ENCODE assay signal across 16 cellular contexts in genomic region chr20:31673435-31673834, GRCh38. TPM values are rescaled to one million over a fixed set of nuclear protein-coding genes. Genes with fewer than 3 reads are reported as not detected.
DNase-seq lines count a peak whose midpoint lies in the region; ATAC-seq, FAIRE-seq and TF ChIP-seq lines count a peak whose summit lies in the region.
"Had no signal": no experiment of that assay in that cellular context is flagged by ENCODE, and none has a peak within 500 bp of the region (broad histone marks: within the 10 kb centered on the region; RNA-seq: fewer than 3 reads in every experiment).

No MANE protein-coding gene starts in this region.

- no peak for ATAC-seq in gastroesophageal sphincter
- no peak for ATAC-seq in HG02884 (IDR thresholded peaks at IDR 0.05; ENCODE audit: unreplicated experiment)

- H3K4me1 ChIP-seq in gastroesophageal sphincter (peaks cover 14 to 98% (median 48%) of the 10 kb centered on the region in 3 donors), thyroid gland (peaks cover 82 to 99% of the 10 kb centered on the region in 2 donors)

- no peak overlapping the region for H3K4me3 Mint-ChIP-seq in activated naive CD4-positive, alpha-beta T cell treated with anti-CD3 and anti-CD28 coated beads for 36 hours
- H3K4me3 Mint-ChIP-seq in activated CD4-positive, alpha-beta memory T cell treated with anti-CD3 and anti-CD28 coated beads for 36 hours, result no peak overlapping the region
- H3K4me3 Mint-ChIP-seq: neural crest cell had no signal

- TF ChIP-seq POLR2A in gastroesophageal sphincter (IDR thresholded peaks at IDR 0.05) (no peak), thyroid gland (IDR thresholded peaks at IDR 0.05) (no peak)

- H3K27me3 ChIP-seq in gastroesophageal sphincter (no peaks in the 10 kb centered on the region), thyroid gland (no peaks in the 10 kb centered on the region)
- H3K27me3 ChIP-seq: adrenal gland had no signal

- no peaks in the 10 kb centered on the region for H3K9me3 ChIP-seq in gastroesophageal sphincter
- no peaks in the 10 kb centered on the region for H3K9me3 ChIP-seq in thyroid gland
- H3K9me3 ChIP-seq: adrenal gland had no signal

- H3K27me3 Mint-ChIP-seq in activated naive CD4-positive, alpha-beta T cell treated with anti-CD3 and anti-CD28 coated beads for 36 hours (ENCODE audit: low read depth), result no peaks in the 10 kb centered on the region
- no peaks in the 10 kb centered on the region for H3K27me3 Mint-ChIP-seq in activated CD4-positive, alpha-beta memory T cell treated with anti-CD3 and anti-CD28 coated beads for 36 hours

- H3K4me3 ChIP-seq in gastroesophageal sphincter, result no peak overlapping the region
- no peak overlapping the region for H3K4me3 ChIP-seq in thyroid gland (replicated peaks in 1 of 3)
- H3K4me3 ChIP-seq: adrenal gland had no signal

- CTCF ChIA-PET in activated naive CD4-positive, alpha-beta T cell treated with anti-CD3 and anti-CD28 coated beads for 36 hours (lab: Charles Lee), result interaction anchor here (1.1 to 8.6 kb wide), 5 partner anchors 10 to 48 kb away, joined by 3 to 103 read pairs (median 4); partner anchors contain the start of gene BCL2L1
- CTCF ChIA-PET in activated CD4-positive, alpha-beta memory T cell treated with anti-CD3 and anti-CD28 coated beads for 36 hours (lab: Charles Lee), result interaction anchor here (1.3 to 6.2 kb wide), 4 partner anchors 9 to 49 kb away, joined by 4 to 75 read pairs (median 22); partner anchors contain the start of gene BCL2L1

- peaks cover 74% of the 10 kb centered on the region for H3K4me1 Mint-ChIP-seq in activated naive CD4-positive, alpha-beta T cell treated with anti-CD3 and anti-CD28 coated beads for 36 hours (ENCODE audit: low read depth)
- peaks cover 71% of the 10 kb centered on the region for H3K4me1 Mint-ChIP-seq in activated CD4-positive, alpha-beta memory T cell treated with anti-CD3 and anti-CD28 coated beads for 36 hours (ENCODE audit: low read depth)

- H3K36me3 ChIP-seq in gastroesophageal sphincter (peaks cover 0 to 16% of the 10 kb centered on the region in 2 donors), thyroid gland (no peaks in the 10 kb centered on the region)
- H3K36me3 ChIP-seq: adrenal gland had no signal

- H3K36me3 Mint-ChIP-seq in activated naive CD4-positive, alpha-beta T cell treated with anti-CD3 and anti-CD28 coated beads for 36 hours (ENCODE audit: low read depth), result peaks cover 60% of the 10 kb centered on the region
- peaks cover 59% of the 10 kb centered on the region for H3K36me3 Mint-ChIP-seq in activated CD4-positive, alpha-beta memory T cell treated with anti-CD3 and anti-CD28 coated beads for 36 hours

- DNase-seq in activated naive CD4-positive, alpha-beta T cell treated with anti-CD3 and anti-CD28 coated beads for 36 hours, result no peak
- no peak for DNase-seq in activated naive CD4-positive, alpha-beta T cell (lab: John Stamatoyannopoulos, UW)
- no peak for DNase-seq in activated CD4-positive, alpha-beta memory T cell treated with anti-CD3 and anti-CD28 coated beads for 36 hours
- DNase-seq in thyroid gland (no peak), frontal cortex (ENCODE audit: low spot score in 2 of 2) (no peak), NCI-H1417 treated with DMSO at 0.1 percent for 48 hours (lab: John Stamatoyannopoulos, UW) (no peak)
- DNase-seq: adrenal gland, kidney glomerular epithelial cell, small intestine, SW 1271 had no signal

- POLR2A ChIA-PET in activated CD4-positive, alpha-beta memory T cell treated with anti-CD3 and anti-CD28 coated beads for 36 hours (lab: Charles Lee), result interaction anchor here (0.7 to 2.7 kb wide), 2 partner anchors 12 to 49 kb away, joined by 3 to 30 read pairs; partner anchors contain the start of gene BCL2L1

- TF ChIP-seq EP300 in gastroesophageal sphincter (IDR thresholded peaks at IDR 0.05), result no peak

- no peak for TF ChIP-seq CTCF in gastroesophageal sphincter (IDR thresholded peaks at IDR 0.05)
- TF ChIP-seq CTCF in thyroid gland (IDR thresholded peaks at IDR 0.05), result no peak

- intact Hi-C loops in activated naive CD4-positive, alpha-beta T cell treated with anti-CD3 and anti-CD28 coated beads for 36 hours (cut with micrococcal nuclease), result no loop called here
- intact Hi-C loops in activated CD4-positive, alpha-beta memory T cell treated with anti-CD3 and anti-CD28 coated beads for 36 hours (cut with micrococcal nuclease), result no loop called here
- intact Hi-C loops in thyroid gland (cut with DNase I), result no loop called here

- peak overlapping the region; percentile 97 for H3K27ac Mint-ChIP-seq in activated naive CD4-positive, alpha-beta T cell treated with anti-CD3 and anti-CD28 coated beads for 36 hours
- H3K27ac Mint-ChIP-seq in activated CD4-positive, alpha-beta memory T cell treated with anti-CD3 and anti-CD28 coated beads for 36 hours, result peak overlapping the region; percentile 92

- peak overlapping the region in 3 of 4 donors; percentile 44 to 88 (median 71) for H3K27ac ChIP-seq in gastroesophageal sphincter
- peak overlapping the region; percentile 79 to 90 (median 80) for H3K27ac ChIP-seq in thyroid gland

- H3K9me3 Mint-ChIP-seq in activated naive CD4-positive, alpha-beta T cell treated with anti-CD3 and anti-CD28 coated beads for 36 hours, result no peaks in the 10 kb centered on the region
- H3K9me3 Mint-ChIP-seq in activated CD4-positive, alpha-beta memory T cell treated with anti-CD3 and anti-CD28 coated beads for 36 hours, result no peaks in the 10 kb centered on the region
- H3K9me3 Mint-ChIP-seq: neural crest cell had no signal

- no peak for FAIRE-seq in frontal cortex (lab: Jason Lieb, UNC)
- FAIRE-seq: small intestine had no signal

RNA-seq across cellular contexts. Expression of gene COX4I2, which starts 35.7 kb away (rescaled TPM):
- not detected for total RNA-seq in activated naive CD4-positive, alpha-beta T cell treated with anti-CD3 and anti-CD28 coated beads for 36 hours
- not detected for total RNA-seq in activated CD4-positive, alpha-beta memory T cell treated with anti-CD3 and anti-CD28 coated beads for 36 hours
- total RNA-seq in gastroesophageal sphincter (10 to 100 TPM in 2 of 4 donors, 1 to 10 TPM in 1, not detected in 1; 4.6 to 40.9 (median 12.1) TPM), thyroid gland (1 to 10 TPM; 1.1 to 4.8 (median 3.4) TPM), frontal cortex (1.2 TPM)
- total RNA-seq: adrenal gland, dermis microvascular lymphatic vessel endothelial cell, fibroblast of villous mesenchyme, M059J, neural crest cell had no signal

RNA-seq across cellular contexts. Expression of gene BCL2L1, which starts 49.2 kb away (rescaled TPM):
- total RNA-seq in activated naive CD4-positive, alpha-beta T cell treated with anti-CD3 and anti-CD28 coated beads for 36 hours, result 10 to 100 TPM; 87.9 to 89.2 TPM
- 100 to 1,000 TPM; 126 to 129 TPM for total RNA-seq in activated CD4-positive, alpha-beta memory T cell treated with anti-CD3 and anti-CD28 coated beads for 36 hours
- total RNA-seq in gastroesophageal sphincter, result 100 to 1,000 TPM in 3 of 4 donors, 10 to 100 TPM in 1; 71.9 to 171 (median 135) TPM
- total RNA-seq in thyroid gland, result 100 to 1,000 TPM; 110 to 154 (median 125) TPM
- 32.6 TPM for total RNA-seq in frontal cortex
